Comparison of ENCODE assay signal across 18 cellular contexts in the genomic region with DNA sequence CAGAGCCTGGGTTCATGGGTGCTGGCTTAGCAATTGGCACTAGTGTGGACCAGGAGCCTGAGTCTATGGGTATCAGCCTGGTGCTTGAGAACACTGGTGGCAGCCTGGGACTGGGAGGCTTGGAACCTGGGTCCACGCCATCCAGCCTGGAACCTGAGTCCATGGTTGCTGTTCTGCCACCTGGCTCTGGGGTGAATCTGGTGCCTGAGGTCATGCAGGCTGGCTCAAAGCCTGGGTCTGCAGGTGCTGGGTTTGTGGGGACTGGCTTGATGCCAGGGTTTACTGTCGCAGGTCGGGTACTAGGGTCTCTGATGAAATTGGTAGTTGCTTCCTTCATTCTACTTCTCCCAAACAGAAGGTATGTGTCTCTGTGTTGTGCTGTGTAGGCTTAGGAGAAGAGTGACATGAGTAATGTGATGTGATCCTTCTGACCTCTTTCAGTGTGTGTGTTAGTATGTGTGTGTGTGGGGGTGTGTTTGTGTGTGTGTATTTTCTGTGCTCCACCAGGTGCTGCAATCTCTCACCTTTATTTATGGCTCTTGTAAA.
"Had no signal": no experiment of that assay in that cellular context is flagged by ENCODE, and none has a peak within 500 bp of the region (broad histone marks: within the 10 kb centered on the region; RNA-seq: fewer than 3 reads in every experiment).

No MANE protein-coding gene starts in this region.

- H3K9ac ChIP-seq: neural progenitor cell had no signal

- H3K9me3 ChIP-seq: gastrocnemius medialis, lower lobe of right lung, ovary, uterus had no signal

- H3K36me3 ChIP-seq: gastrocnemius medialis, heart left ventricle, lower lobe of right lung, neural progenitor cell, ovary, uterus had no signal

- H3K4me1 ChIP-seq: gastrocnemius medialis, heart left ventricle, lower lobe of right lung, neural progenitor cell, uterus had no signal

- H3K27ac ChIP-seq: gastrocnemius medialis, heart left ventricle, lower lobe of right lung, neural progenitor cell, ovary, uterus had no signal

- H2AFZ ChIP-seq: neural progenitor cell had no signal

- DNase-seq: activated CD4-positive, alpha-beta T cell treated with anti-CD3 and anti-CD28 coated beads, Interleukin-2, amount 10 ng/mL, durations not matched to agents 24 days and 14 days; activated CD4-positive, CD25-positive, alpha-beta regulatory T cell; activated CD8-positive, alpha-beta memory T cell treated with anti-CD3 and anti-CD28 coated beads, Interleukin-2, amount 50 U/mL, for 4 hours; activated CD8-positive, alpha-beta T cell treated with anti-CD3 and anti-CD28 coated beads, Interleukin-2, amount 10 ng/mL, durations not matched to agents 7 days and 5 days; activated effector memory CD4-positive, alpha-beta T cell treated with anti-CD3 and anti-CD28 coated beads, Interleukin-2, amount 50 U/mL, for 16 hours; activated T-cell treated with anti-CD3 and anti-CD28 coated beads, Interleukin-2, amount 50 U/mL, for 48 hours; amniotic stem cell; erythroblast; gastrocnemius medialis; heart left ventricle; left cardiac atrium; lower lobe of right lung; ovary; stimulated activated CD4-positive, alpha-beta T cell treated with anti-CD3 and anti-CD28 coated beads, Interleukin-12 subunit alpha, Interleukin-12 subunit beta, amount 100 ng/mL, for 4 hours; uterus had no signal

- FAIRE-seq: colon had no signal

- H3K4me2 ChIP-seq: neural progenitor cell had no signal

- H3K27me3 ChIP-seq: gastrocnemius medialis, heart left ventricle, neural progenitor cell, ovary, uterus had no signal

- ATAC-seq: activated CD8-positive, alpha-beta T cell treated with anti-CD3 and anti-CD28 coated beads, Interleukin-2, amount 10 ng/mL, durations not matched to agents 7 days and 5 days; gastrocnemius medialis; heart left ventricle; left cardiac atrium; stimulated activated effector memory CD8-positive, alpha-beta T cell treated with anti-CD3 and anti-CD28 coated beads, Interleukin-12 subunit alpha, Interleukin-12 subunit beta, amount 100 ng/mL, for 72 hours had no signal

- H3K4me3 ChIP-seq: gastrocnemius medialis, heart left ventricle, lower lobe of right lung, neural progenitor cell, ovary, uterus had no signal
